Comparison of ENCODE assay signal across 1 cellular context in genomic region chr11:83613767-83614121, GRCh38.
TF ChIP-seq lines count a peak whose summit lies in the region.

No MANE protein-coding gene starts in this region.

TF ChIP-seq in HepG2, 621 proteins besides CTCF, POLR2A, EP300 and RAD21 (continued from another document):
- TF ChIP-seq CEBPZ (IDR thresholded peaks at IDR 0.05; ENCODE audit: low read length) (no peak), ZNF207 (IDR thresholded peaks at IDR 0.05; ENCODE audit: borderline replicate concordance) (no peak), ZNF574 (CRISPR knock-in tag; IDR thresholded peaks at IDR 0.05) (no peak), ZNF563 (CRISPR knock-in tag; IDR thresholded peaks at IDR 0.05) (no peak)
TF ChIP-seq in HepG2: peak in this region for 0.
